In the genomic region with DNA sequence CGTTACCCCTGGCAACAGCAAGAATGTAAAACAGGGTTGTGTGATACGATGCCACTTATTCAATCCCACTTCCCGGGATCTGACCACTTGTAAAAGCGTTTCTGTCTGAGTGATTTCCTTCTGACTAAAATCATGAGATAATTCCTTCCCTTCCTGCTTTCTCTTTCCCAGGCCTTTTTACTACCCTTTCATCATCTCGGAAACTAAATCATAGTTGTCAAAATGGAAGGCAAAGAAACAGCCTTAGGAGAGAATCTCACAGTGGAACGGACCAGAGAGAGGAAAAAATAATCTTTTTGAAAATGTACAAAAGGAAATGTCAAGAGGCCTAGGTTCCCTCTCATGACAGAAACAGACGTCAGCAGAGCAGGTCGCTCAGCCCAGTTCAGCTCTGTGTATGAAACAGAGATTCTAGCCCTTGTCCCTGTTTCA, we compare ENCODE assay signal across 10 cellular contexts. TPM values are rescaled to one million over a fixed set of nuclear protein-coding genes. Genes with fewer than 3 reads are reported as not detected.
DNase-seq lines count a peak whose midpoint lies in the region; ATAC-seq and TF ChIP-seq lines count a peak whose summit lies in the region.
"Had no signal": no experiment of that assay in that cellular context is flagged by ENCODE, and none has a peak within 500 bp of the region (broad histone marks: within the 10 kb centered on the region; RNA-seq: fewer than 3 reads in every experiment).

No MANE protein-coding gene starts in this region.

- no peaks in the 10 kb centered on the region for H3K36me3 Mint-ChIP-seq in natural killer cell

- WGBS in psoas muscle, 3 donors, result 21 to 33% (median 22%) methylated on average over 8 of the region's 8 CpGs

- no peaks in the 10 kb centered on the region for H3F3A ChIP-seq in PC-9 (ENCODE audit: insufficient read depth, low read depth)

- no peak for TF ChIP-seq CTCF in psoas muscle (IDR thresholded peaks at IDR 0.05)
- no peak for TF ChIP-seq CTCF in natural killer cell (IDR thresholded peaks at IDR 0.05)
- no peak for TF ChIP-seq CTCF in PC-9 (conservative IDR thresholded peaks at IDR 0.05)

- H4K20me1 ChIP-seq in BLaER1, result peaks cover 95% of the 10 kb centered on the region
- H4K20me1 ChIP-seq in PC-9 (ENCODE audit: insufficient read depth), result no peaks in the 10 kb centered on the region

- H3K4me1 ChIP-seq in BLaER1 (peaks cover 68% of the 10 kb centered on the region), psoas muscle (peaks cover 62% of the 10 kb centered on the region), PC-9 (replicated peaks; ENCODE audit: insufficient read depth) (no peaks in the 10 kb centered on the region)
- H3K4me1 ChIP-seq: breast epithelium had no signal

- no peaks in the 10 kb centered on the region for H3K9me3 Mint-ChIP-seq in natural killer cell

- H3K27me3 ChIP-seq in BLaER1 (no peaks in the 10 kb centered on the region), psoas muscle (ENCODE audit: insufficient read depth in 3 of 3, low read length in 2 of 3) (no peaks in the 10 kb centered on the region), PC-9 (ENCODE audit: insufficient read depth, low read depth) (peaks cover 35% of the 10 kb centered on the region)
- H3K27me3 ChIP-seq: breast epithelium had no signal

- DNase-seq in foreskin melanocyte (peak; percentile 96), psoas muscle (no peak), SW 1271 (lab: John Stamatoyannopoulos, UW) (no peak), natural killer cell (no peak), PC-9 (no peak)
- no peak for DNase-seq in activated CD4-positive, alpha-beta T cell treated with anti-CD3 and anti-CD28 coated beads, Interleukin-2, amount 50 U/mL, for 48 hours

- H3K36me3 ChIP-seq in BLaER1, result no peaks in the 10 kb centered on the region
- no peaks in the 10 kb centered on the region for H3K36me3 ChIP-seq in psoas muscle (ENCODE audit: insufficient read depth in 1 of 2, low read depth in 1 of 2)
- H3K36me3 ChIP-seq in PC-9 (ENCODE audit: low read depth), result no peaks in the 10 kb centered on the region
- H3K36me3 ChIP-seq: breast epithelium had no signal

- H3K79me2 ChIP-seq in PC-9 (ENCODE audit: low read depth), result no peaks in the 10 kb centered on the region

- H3K4me1 Mint-ChIP-seq in natural killer cell, result peaks cover 26 to 29% of the 10 kb centered on the region in 2 donors

- CTCF ChIA-PET in PC-9 (lab: Charles Lee), result no interaction called here

- H3K9ac ChIP-seq in BLaER1, result peak overlapping the region; percentile 49

- POLR2A ChIA-PET in PC-9 (lab: Charles Lee; ENCODE audit: unreplicated experiment), result no interaction called here

- BruUV-seq in PC-9 (replicated peaks; lab: Mats Ljungman, UMichigan), result no TSS peak

- H3K27me3 Mint-ChIP-seq in natural killer cell (ENCODE audit: low read depth in 2 of 2), result peaks cover 0 to 11% of the 10 kb centered on the region in 2 donors

- no peak overlapping the region for H3K4me3 Mint-ChIP-seq in natural killer cell

- intact Hi-C loops in psoas muscle (cut with DNase I), result no loop called here
- intact Hi-C loops in natural killer cell (cut with micrococcal nuclease), result no loop called here
- intact Hi-C loops in PC-9 (cut with micrococcal nuclease; ENCODE audit: unreplicated experiment), result no loop called here

- no peak overlapping the region for H3K4me3 ChIP-seq in BLaER1
- no peak overlapping the region for H3K4me3 ChIP-seq in psoas muscle
- H3K4me3 ChIP-seq in PC-9, result no peak overlapping the region
- H3K4me3 ChIP-seq: breast epithelium had no signal

- ATAC-seq in SK-N-SH treated with all-trans-retinoic acid at 6 μM for 48 hours (peak; percentile 68), psoas muscle (no peak), natural killer cell (no peak)

- peak overlapping the region in 1 of 2 donors; percentile 29 for H3K27ac Mint-ChIP-seq in natural killer cell

- H3K9me2 ChIP-seq in PC-9 (ENCODE audit: insufficient read depth), result no peaks in the 10 kb centered on the region

- peak overlapping the region; percentile 68 for H3K4me2 ChIP-seq in BLaER1
- H3K4me2 ChIP-seq in PC-9, result no peak overlapping the region

- H3K27ac ChIP-seq in BLaER1, result no peak overlapping the region
- peak overlapping the region; percentile 66 for H3K27ac ChIP-seq in psoas muscle
- H3K27ac ChIP-seq in PC-9, result no peak overlapping the region
- H3K27ac ChIP-seq: breast epithelium, VCaP had no signal

- H3K9me3 ChIP-seq in BLaER1 (no peaks in the 10 kb centered on the region), psoas muscle (no peaks in the 10 kb centered on the region), PC-9 (ENCODE audit: insufficient read depth, low read depth) (no peaks in the 10 kb centered on the region)
- H3K9me3 ChIP-seq: breast epithelium had no signal

- no peak overlapping the region for H2AFZ ChIP-seq in PC-9

TF ChIP-seq in SK-N-SH treated with all-trans-retinoic acid at 6 μM for 48 hours, 23 proteins besides CTCF, POLR2A, EP300 and RAD21:
- TF ChIP-seq, protein P1, sequence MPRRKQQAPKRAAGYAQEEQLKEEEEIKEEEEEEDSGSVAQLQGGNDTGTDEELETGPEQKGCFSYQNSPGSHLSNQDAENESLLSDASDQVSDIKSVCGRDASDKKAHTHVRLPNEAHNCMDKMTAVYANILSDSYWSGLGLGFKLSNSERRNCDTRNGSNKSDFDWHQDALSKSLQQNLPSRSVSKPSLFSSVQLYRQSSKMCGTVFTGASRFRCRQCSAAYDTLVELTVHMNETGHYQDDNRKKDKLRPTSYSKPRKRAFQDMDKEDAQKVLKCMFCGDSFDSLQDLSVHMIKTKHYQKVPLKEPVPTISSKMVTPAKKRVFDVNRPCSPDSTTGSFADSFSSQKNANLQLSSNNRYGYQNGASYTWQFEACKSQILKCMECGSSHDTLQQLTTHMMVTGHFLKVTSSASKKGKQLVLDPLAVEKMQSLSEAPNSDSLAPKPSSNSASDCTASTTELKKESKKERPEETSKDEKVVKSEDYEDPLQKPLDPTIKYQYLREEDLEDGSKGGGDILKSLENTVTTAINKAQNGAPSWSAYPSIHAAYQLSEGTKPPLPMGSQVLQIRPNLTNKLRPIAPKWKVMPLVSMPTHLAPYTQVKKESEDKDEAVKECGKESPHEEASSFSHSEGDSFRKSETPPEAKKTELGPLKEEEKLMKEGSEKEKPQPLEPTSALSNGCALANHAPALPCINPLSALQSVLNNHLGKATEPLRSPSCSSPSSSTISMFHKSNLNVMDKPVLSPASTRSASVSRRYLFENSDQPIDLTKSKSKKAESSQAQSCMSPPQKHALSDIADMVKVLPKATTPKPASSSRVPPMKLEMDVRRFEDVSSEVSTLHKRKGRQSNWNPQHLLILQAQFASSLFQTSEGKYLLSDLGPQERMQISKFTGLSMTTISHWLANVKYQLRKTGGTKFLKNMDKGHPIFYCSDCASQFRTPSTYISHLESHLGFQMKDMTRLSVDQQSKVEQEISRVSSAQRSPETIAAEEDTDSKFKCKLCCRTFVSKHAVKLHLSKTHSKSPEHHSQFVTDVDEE (CRISPR knock-in tag; IDR thresholded peaks at IDR 0.05), result no peak
- TF ChIP-seq, protein P2, sequence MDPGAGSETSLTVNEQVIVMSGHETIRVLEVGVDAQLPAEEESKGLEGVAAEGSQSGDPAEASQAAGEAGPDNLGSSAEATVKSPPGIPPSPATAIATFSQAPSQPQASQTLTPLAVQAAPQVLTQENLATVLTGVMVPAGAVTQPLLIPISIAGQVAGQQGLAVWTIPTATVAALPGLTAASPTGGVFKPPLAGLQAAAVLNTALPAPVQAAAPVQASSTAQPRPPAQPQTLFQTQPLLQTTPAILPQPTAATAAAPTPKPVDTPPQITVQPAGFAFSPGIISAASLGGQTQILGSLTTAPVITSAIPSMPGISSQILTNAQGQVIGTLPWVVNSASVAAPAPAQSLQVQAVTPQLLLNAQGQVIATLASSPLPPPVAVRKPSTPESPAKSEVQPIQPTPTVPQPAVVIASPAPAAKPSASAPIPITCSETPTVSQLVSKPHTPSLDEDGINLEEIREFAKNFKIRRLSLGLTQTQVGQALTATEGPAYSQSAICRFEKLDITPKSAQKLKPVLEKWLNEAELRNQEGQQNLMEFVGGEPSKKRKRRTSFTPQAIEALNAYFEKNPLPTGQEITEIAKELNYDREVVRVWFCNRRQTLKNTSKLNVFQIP (CRISPR knock-in tag; IDR thresholded peaks at IDR 0.05; ENCODE audit: borderline replicate concordance, low read depth), result no peak
- TF ChIP-seq BACH2 (CRISPR knock-in tag; IDR thresholded peaks at IDR 0.05; ENCODE audit: borderline replicate concordance), result no peak
- TF ChIP-seq, protein P3, sequence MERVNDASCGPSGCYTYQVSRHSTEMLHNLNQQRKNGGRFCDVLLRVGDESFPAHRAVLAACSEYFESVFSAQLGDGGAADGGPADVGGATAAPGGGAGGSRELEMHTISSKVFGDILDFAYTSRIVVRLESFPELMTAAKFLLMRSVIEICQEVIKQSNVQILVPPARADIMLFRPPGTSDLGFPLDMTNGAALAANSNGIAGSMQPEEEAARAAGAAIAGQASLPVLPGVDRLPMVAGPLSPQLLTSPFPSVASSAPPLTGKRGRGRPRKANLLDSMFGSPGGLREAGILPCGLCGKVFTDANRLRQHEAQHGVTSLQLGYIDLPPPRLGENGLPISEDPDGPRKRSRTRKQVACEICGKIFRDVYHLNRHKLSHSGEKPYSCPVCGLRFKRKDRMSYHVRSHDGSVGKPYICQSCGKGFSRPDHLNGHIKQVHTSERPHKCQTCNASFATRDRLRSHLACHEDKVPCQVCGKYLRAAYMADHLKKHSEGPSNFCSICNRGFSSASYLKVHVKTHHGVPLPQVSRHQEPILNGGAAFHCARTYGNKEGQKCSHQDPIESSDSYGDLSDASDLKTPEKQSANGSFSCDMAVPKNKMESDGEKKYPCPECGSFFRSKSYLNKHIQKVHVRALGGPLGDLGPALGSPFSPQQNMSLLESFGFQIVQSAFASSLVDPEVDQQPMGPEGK (CRISPR knock-in tag; IDR thresholded peaks at IDR 0.05; ENCODE audit: borderline replicate concordance), result no peak
- no peak for TF ChIP-seq SNAI2 (CRISPR knock-in tag; IDR thresholded peaks at IDR 0.05)
- TF ChIP-seq, protein P4, sequence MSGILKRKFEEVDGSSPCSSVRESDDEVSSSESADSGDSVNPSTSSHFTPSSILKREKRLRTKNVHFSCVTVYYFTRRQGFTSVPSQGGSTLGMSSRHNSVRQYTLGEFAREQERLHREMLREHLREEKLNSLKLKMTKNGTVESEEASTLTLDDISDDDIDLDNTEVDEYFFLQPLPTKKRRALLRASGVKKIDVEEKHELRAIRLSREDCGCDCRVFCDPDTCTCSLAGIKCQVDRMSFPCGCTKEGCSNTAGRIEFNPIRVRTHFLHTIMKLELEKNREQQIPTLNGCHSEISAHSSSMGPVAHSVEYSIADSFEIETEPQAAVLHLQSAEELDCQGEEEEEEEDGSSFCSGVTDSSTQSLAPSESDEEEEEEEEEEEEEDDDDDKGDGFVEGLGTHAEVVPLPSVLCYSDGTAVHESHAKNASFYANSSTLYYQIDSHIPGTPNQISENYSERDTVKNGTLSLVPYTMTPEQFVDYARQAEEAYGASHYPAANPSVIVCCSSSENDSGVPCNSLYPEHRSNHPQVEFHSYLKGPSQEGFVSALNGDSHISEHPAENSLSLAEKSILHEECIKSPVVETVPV (CRISPR knock-in tag; IDR thresholded peaks at IDR 0.05), result no peak
TF ChIP-seq in SK-N-SH treated with all-trans-retinoic acid at 6 μM for 48 hours: peak in this region for 0.

RNA-seq across cellular contexts. Expression of a gene that starts 29.7 kb away (rescaled TPM):
- 10 to 100 TPM; 25.0 to 32.0 (median 30.4) TPM for total RNA-seq in psoas muscle
- 10 to 100 TPM in 2 of 3 donors, 1 to 10 TPM in 1; 7.7 to 17.1 (median 10.3) TPM for polyA plus RNA-seq in psoas muscle
- 1 to 10 TPM; 1.5 to 5.8 (median 3.8) TPM for total RNA-seq in natural killer cell
- total RNA-seq in PC-9 (2021), result 0.83 and 1.1 TPM in 2 replicates
